In the genomic region with DNA sequence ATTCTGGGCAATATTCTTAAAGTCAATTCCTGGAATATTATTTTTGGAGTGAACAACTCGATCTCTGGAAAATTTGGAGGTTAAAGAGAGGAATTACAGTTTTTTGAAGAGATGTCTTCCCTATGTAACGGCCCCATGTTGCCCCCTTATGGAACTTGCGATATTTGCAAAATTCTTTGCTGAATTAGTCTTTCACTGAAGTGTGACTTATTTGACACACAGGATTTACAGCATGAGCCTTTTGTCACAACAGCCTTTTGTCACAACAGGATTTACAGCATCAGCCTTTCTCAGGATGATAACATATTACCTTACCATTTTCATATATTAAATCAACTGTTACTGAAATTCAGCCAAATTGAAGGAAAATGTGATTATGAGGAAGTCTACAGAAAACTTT, we compare ENCODE assay signal across 8 cellular contexts. TPM values are rescaled to one million over a fixed set of nuclear protein-coding genes. Genes with fewer than 3 reads are reported as not detected.
DNase-seq lines count a peak whose midpoint lies in the region; ATAC-seq and TF ChIP-seq lines count a peak whose summit lies in the region.

No MANE protein-coding gene starts in this region.

- peak; percentile 66 for TF ChIP-seq CTCF in 22Rv1 (IDR thresholded peaks at IDR 0.05)
- peak; percentile 83 for TF ChIP-seq CTCF in OCI-LY3 (IDR thresholded peaks at IDR 0.05; ENCODE audit: low read depth, low read length)
- TF ChIP-seq CTCF in mammary epithelial cell (conservative IDR thresholded peaks at IDR 0.05 in 1 of 2, IDR thresholded peaks at IDR 0.05 in 1 of 2; ENCODE audit: extremely low read depth in 1 of 2, insufficient read depth in 1 of 2, low read depth in 1 of 2, low read length in 2 of 2), result peak; percentile 69 to 72
- TF ChIP-seq CTCF in lower lobe of right lung (IDR thresholded peaks at IDR 0.05), result peak; percentile 50

- H3K27ac ChIP-seq in 22Rv1 (no peak overlapping the region), OCI-LY3 (ENCODE audit: low read length) (no peak overlapping the region), mammary epithelial cell (ENCODE audit: insufficient read depth, low read depth, low read length) (peak overlapping the region; percentile 44), lower lobe of right lung (no peak overlapping the region)

- no peaks in the 10 kb centered on the region for H3K9me3 ChIP-seq in OCI-LY3 (ENCODE audit: insufficient read depth, low read length)
- no peaks in the 10 kb centered on the region for H3K9me3 ChIP-seq in mammary epithelial cell (replicated peaks; ENCODE audit: insufficient read depth, low read length)
- no peaks in the 10 kb centered on the region for H3K9me3 ChIP-seq in lower lobe of right lung

- H4K20me1 ChIP-seq in OCI-LY3 (ENCODE audit: insufficient read depth, low read length), result no peaks in the 10 kb centered on the region
- H4K20me1 ChIP-seq in mammary epithelial cell (ENCODE audit: insufficient read depth, low read length), result no peaks in the 10 kb centered on the region

- BruUV-seq in mammary epithelial cell (replicated peaks; lab: Mats Ljungman, UMichigan), result no TSS peak

- H3K4me1 ChIP-seq in OCI-LY3 (ENCODE audit: low read length) (peaks cover 23% of the 10 kb centered on the region), mammary epithelial cell (ENCODE audit: insufficient read depth, low read length) (peaks cover 36% of the 10 kb centered on the region), lower lobe of right lung (no peaks in the 10 kb centered on the region)

- H2AFZ ChIP-seq in OCI-LY3 (ENCODE audit: low read depth, low read length) (peak overlapping the region; percentile 89), mammary epithelial cell (ENCODE audit: low read depth, low read length) (no peak overlapping the region)

- WGBS in mammary epithelial cell (ENCODE audit: low coverage, missing lambda C conversion rate), result 7% methylated on average over 3 of the region's 3 CpGs

- H3K36me3 ChIP-seq in OCI-LY3 (replicated peaks; ENCODE audit: low read depth, low read length) (no peaks in the 10 kb centered on the region), mammary epithelial cell (ENCODE audit: insufficient read depth, low read length) (no peaks in the 10 kb centered on the region), lower lobe of right lung (no peaks in the 10 kb centered on the region)

- dilution Hi-C loops in mammary epithelial cell (cut with HindIII; ENCODE audit: low sequenced_read_pairs), result no loop called here

- DNase-seq in GM03348 (ENCODE audit: low spot score) (peak; percentile 48), HT1080 (ENCODE audit: low read depth) (peak; percentile 68), mammary epithelial cell (peak; percentile 57), lower lobe of right lung (no peak), cerebellar nuclear complex (lab: John Stamatoyannopoulos, UW) (no peak)

- in situ Hi-C loops in mammary epithelial cell (cut with MboI; ENCODE audit: low sequenced_read_pairs in 2 of 2), result loop anchor here (5.0 to 25.0 kb wide), 3 partner anchors 127 to 697 kb away; no protein-coding TSS in a partner anchor

- H3K27me3 ChIP-seq in OCI-LY3 (ENCODE audit: low read depth, low read length), result peaks cover 6% of the 10 kb centered on the region
- no peaks in the 10 kb centered on the region for H3K27me3 ChIP-seq in mammary epithelial cell (ENCODE audit: insufficient read depth, low read length)
- H3K27me3 ChIP-seq in lower lobe of right lung (ENCODE audit: low read depth), result no peaks in the 10 kb centered on the region

- H3K9ac ChIP-seq in OCI-LY3 (ENCODE audit: low read length) (peak overlapping the region; percentile 12; the same call in 1 of the 2 replicates), mammary epithelial cell (ENCODE audit: insufficient read depth, low read length) (no peak overlapping the region)

- intact Hi-C loops in mammary epithelial cell (cut with micrococcal nuclease), result loop anchor here (1.0 to 5.0 kb wide), 5 partner anchors 57 to 452 kb away; no protein-coding TSS in a partner anchor
- intact Hi-C loops in lower lobe of right lung (cut with DNase I), result no loop called here

- H3K4me2 ChIP-seq in OCI-LY3 (ENCODE audit: low read length) (peak overlapping the region; percentile 72), mammary epithelial cell (ENCODE audit: insufficient read depth, low read depth, low read length) (no peak overlapping the region)

- ATAC-seq in lower lobe of right lung, result peak; percentile 57 to 68
- ATAC-seq in GM21515 (IDR thresholded peaks at IDR 0.05; ENCODE audit: unreplicated experiment), result no peak

- H3K4me3 ChIP-seq in OCI-LY3 (ENCODE audit: low read length), result peak overlapping the region; percentile 51
- H3K4me3 ChIP-seq in mammary epithelial cell (replicated peaks in 1 of 3; ENCODE audit: insufficient read depth in 1 of 3, low read depth in 2 of 3, low read length in 3 of 3), result no peak overlapping the region
- no peak overlapping the region for H3K4me3 ChIP-seq in lower lobe of right lung

- H3K79me2 ChIP-seq in OCI-LY3 (ENCODE audit: low read length), result no peaks in the 10 kb centered on the region
- no peaks in the 10 kb centered on the region for H3K79me2 ChIP-seq in mammary epithelial cell (ENCODE audit: insufficient read depth, low read length)

- CTCF ChIA-PET in mammary epithelial cell (lab: Charles Lee; ENCODE audit: low non-redundant PET), result no interaction called here

RNA-seq across cellular contexts. Expression of a gene that starts 37.8 kb away (rescaled TPM):
- 0.23 TPM in 1 of 2 replicates, not detected in the other for total RNA-seq in HT1080 (2014; rRNA removed; shearing (Covaris generic))
- 0.02 TPM in 1 of 2 replicates, not detected in the other for polyA plus RNA-seq in HT1080 (2015; cell fraction: cytosol; rRNA removed)
- not detected in 2 replicates for polyA plus RNA-seq in HT1080 (2015; cell fraction: nucleus; rRNA removed)
- total RNA-seq in mammary epithelial cell (under 1 TPM in 1 of 2 donors, not detected in 1; 0.17 TPM), lower lobe of right lung (not detected)
- 0.44 TPM for polyA plus RNA-seq in mammary epithelial cell
- polyA minus RNA-seq in mammary epithelial cell, result not detected

Comparison
In these comparisons a context has a peak if more than half of its experiments do, and no peak if none do; other contexts are left out.
1. DNase-seq: peak in GM03348 (single experiment), HT1080 (single experiment) and mammary epithelial cell (single experiment); none in lower lobe of right lung (single experiment) and cerebellar nuclear complex (0 of 2).
2. Peak in every context shown above with its lines, with median percentiles within 50 percentile points of each other: CTCF ChIP-seq.